ENCODE assay signal across 24 cellular contexts in genomic region chr1:176939993-176940392, GRCh38.
"Had no signal": no experiment of that assay in that cellular context is flagged by ENCODE, and none has a peak within 500 bp of the region (broad histone marks: within the 10 kb centered on the region; RNA-seq: fewer than 3 reads in every experiment).

No MANE protein-coding gene starts in this region.

- H3K36me3 ChIP-seq: breast epithelium, gastroesophageal sphincter, pancreas, prostate gland, spleen, transverse colon had no signal

- H3K9me3 ChIP-seq: breast epithelium, pancreas, prostate gland, testis, transverse colon had no signal

- H3K4me3 ChIP-seq: breast epithelium, gastroesophageal sphincter, pancreas, prostate gland, spleen, testis, transverse colon had no signal

- H3K27ac ChIP-seq: breast epithelium, gastroesophageal sphincter, pancreas, prostate gland, spleen, testis, transverse colon, VCaP had no signal

- H3K36me3 Mint-ChIP-seq: activated naive CD4-positive, alpha-beta T cell treated with anti-CD3 and anti-CD28 coated beads, Interleukin-2, amount 10 ng/mL, durations not matched to agents 7 days and 5 days; activated naive CD8-positive, alpha-beta T cell treated with anti-CD3 and anti-CD28 coated beads, Interleukin-2, amount 10 ng/mL, durations not matched to agents 7 days and 5 days; memory B cell; naive thymus-derived CD4-positive, alpha-beta T cell had no signal

- H3K4me3 Mint-ChIP-seq: activated naive CD4-positive, alpha-beta T cell treated with anti-CD3 and anti-CD28 coated beads, Interleukin-2, amount 10 ng/mL, durations not matched to agents 7 days and 5 days; activated naive CD8-positive, alpha-beta T cell treated with anti-CD3 and anti-CD28 coated beads, Interleukin-2, amount 10 ng/mL, durations not matched to agents 7 days and 5 days; activated T-cell treated with anti-CD3 and anti-CD28 coated beads, Interleukin-2, amount 50 U/mL, for 24 hours; central memory CD8-positive, alpha-beta T cell; memory B cell; naive thymus-derived CD4-positive, alpha-beta T cell had no signal

- H3K9me3 Mint-ChIP-seq: activated naive CD8-positive, alpha-beta T cell treated with anti-CD3 and anti-CD28 coated beads, Interleukin-2, amount 10 ng/mL, durations not matched to agents 7 days and 5 days had no signal

- H3K4me1 ChIP-seq: breast epithelium, gastroesophageal sphincter, pancreas, prostate gland, spleen, testis, transverse colon had no signal

- H3K27ac Mint-ChIP-seq: activated naive CD4-positive, alpha-beta T cell treated with anti-CD3 and anti-CD28 coated beads, Interleukin-2, amount 10 ng/mL, durations not matched to agents 7 days and 5 days; activated naive CD8-positive, alpha-beta T cell treated with anti-CD3 and anti-CD28 coated beads, Interleukin-2, amount 10 ng/mL, durations not matched to agents 7 days and 5 days; activated T-cell treated with anti-CD3 and anti-CD28 coated beads, Interleukin-2, amount 50 U/mL, for 24 hours; memory B cell; naive thymus-derived CD4-positive, alpha-beta T cell had no signal

- H3K4me1 Mint-ChIP-seq: activated naive CD4-positive, alpha-beta T cell treated with anti-CD3 and anti-CD28 coated beads, Interleukin-2, amount 10 ng/mL, durations not matched to agents 7 days and 5 days; activated naive CD8-positive, alpha-beta T cell treated with anti-CD3 and anti-CD28 coated beads, Interleukin-2, amount 10 ng/mL, durations not matched to agents 7 days and 5 days; central memory CD8-positive, alpha-beta T cell; memory B cell; naive thymus-derived CD4-positive, alpha-beta T cell had no signal

- ATAC-seq: gastroesophageal sphincter; naive thymus-derived CD4-positive, alpha-beta T cell; pancreas had no signal

- H3K27me3 ChIP-seq: breast epithelium, gastroesophageal sphincter, spleen, testis, transverse colon had no signal

- DNase-seq: activated CD4-positive, alpha-beta T cell treated with anti-CD3 and anti-CD28 coated beads for 4 hours; activated CD4-positive, alpha-beta T cell treated with anti-CD3 and anti-CD28 coated beads, Interleukin-2, amount 50 U/mL, for 4 hours; activated CD8-positive, alpha-beta memory T cell treated with anti-CD3 and anti-CD28 coated beads, Interleukin-2, amount 50 U/mL, for 48 hours; activated gamma-delta T cell; activated naive CD4-positive, alpha-beta T cell treated with anti-CD3 and anti-CD28 coated beads, Interleukin-2, amount 10 ng/mL, durations not matched to agents 7 days and 5 days; activated naive CD8-positive, alpha-beta T cell treated with anti-CD3 and anti-CD28 coated beads, Interleukin-2, amount 10 ng/mL, durations not matched to agents 7 days and 5 days; activated T-cell treated with anti-CD3 and anti-CD28 coated beads, Interleukin-2, amount 50 U/mL, for 24 hours; dermis blood vessel endothelial cell; effector CD8-positive, alpha-beta T cell; hippocampal formation; left cardiac atrium; midbrain; naive thymus-derived CD4-positive, alpha-beta T cell; pancreas; spleen; stimulated activated naive CD4-positive, alpha-beta T cell treated with Interleukin-2 at 50 U/mL for 16 hours; testis; transverse colon had no signal

- H3K27me3 Mint-ChIP-seq: activated naive CD4-positive, alpha-beta T cell treated with anti-CD3 and anti-CD28 coated beads, Interleukin-2, amount 10 ng/mL, durations not matched to agents 7 days and 5 days; activated naive CD8-positive, alpha-beta T cell treated with anti-CD3 and anti-CD28 coated beads, Interleukin-2, amount 10 ng/mL, durations not matched to agents 7 days and 5 days; central memory CD8-positive, alpha-beta T cell; naive thymus-derived CD4-positive, alpha-beta T cell had no signal
